In the genomic region with DNA sequence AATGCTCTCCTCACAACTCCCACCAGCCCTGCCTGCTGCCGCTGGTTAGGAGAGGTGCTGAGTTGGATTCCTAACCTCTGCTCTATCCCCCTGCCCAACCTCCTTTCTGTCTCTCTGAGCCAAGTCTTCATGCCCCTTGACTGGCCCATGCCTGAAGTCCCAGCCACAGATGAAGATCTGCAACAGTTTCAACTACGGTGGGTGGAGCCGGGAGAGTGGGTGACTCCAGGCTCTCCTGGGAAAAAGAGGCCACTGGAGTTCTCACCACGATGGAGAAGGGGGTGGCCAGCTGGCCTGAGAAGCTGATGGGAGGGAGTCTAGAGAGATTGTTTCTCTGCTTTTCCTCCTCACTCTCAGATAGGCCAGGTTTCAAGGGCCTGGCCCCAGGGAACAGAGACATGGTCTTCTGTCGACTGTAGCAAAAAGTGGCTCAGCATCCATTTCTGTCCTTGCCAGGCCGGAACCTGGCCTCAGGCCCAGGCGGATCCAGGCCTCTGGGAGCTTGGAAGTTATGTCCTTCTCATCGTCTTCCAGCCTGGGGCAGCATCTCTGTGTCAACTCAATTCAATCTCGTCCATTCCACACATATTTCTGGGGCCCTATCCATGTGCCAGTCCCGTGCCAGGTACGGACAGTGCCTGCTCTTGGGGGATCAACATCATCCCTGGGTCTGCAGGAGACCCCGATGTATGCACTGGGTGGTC, we compare ENCODE assay signal across 19 cellular contexts.
DNase-seq lines count a peak whose midpoint lies in the region; ATAC-seq and TF ChIP-seq lines count a peak whose summit lies in the region.
"Had no signal": no experiment of that assay in that cellular context is flagged by ENCODE, and none has a peak within 500 bp of the region (broad histone marks: within the 10 kb centered on the region; RNA-seq: fewer than 3 reads in every experiment).

No MANE protein-coding gene starts in this region.

- H3K4me3 ChIP-seq in AG04450 (ENCODE audit: low read depth, low read length): no peak overlapping the region
- H3K4me3 ChIP-seq in WERI-Rb-1 (ENCODE audit: low read depth, low read length): no peak overlapping the region
- H3K4me3 ChIP-seq: BLaER1 treated with 17β-estradiol and CSF1 and Interleukin-3, amounts not matched to agents 10 nM and 100 nM; GM23338; HAP-1; SJCRH30 had no signal

- H3K27ac ChIP-seq in AG04450 (ENCODE audit: low read depth, low read length) (peak overlapping the region; percentile 11), VCaP (peak overlapping the region; percentile 81), WERI-Rb-1 (no peak overlapping the region)
- H3K27ac ChIP-seq: BLaER1 treated with 17β-estradiol and CSF1 and Interleukin-3, amounts not matched to agents 10 nM and 100 nM; SJCRH30 had no signal

- no peaks in the 10 kb centered on the region for H3K36me3 ChIP-seq in WERI-Rb-1
- H3K36me3 ChIP-seq: BLaER1 treated with 17β-estradiol and CSF1 and Interleukin-3, amounts not matched to agents 10 nM and 100 nM; HAP-1; SJCRH30 had no signal

- POLR2A ChIA-PET in AG04450 (lab: Yijun Ruan, JAX): no interaction called here

- CTCF ChIA-PET in AG04450 (lab: Charles Lee): interaction anchor here (1.0 kb wide), 1 partner anchor 260 kb away, joined by 3 read pairs; no protein-coding TSS in a partner anchor

- DNase-seq in AG04450 (ENCODE audit: low read depth, low spot score) (no peak), mesenteric fat pad (ENCODE audit: low spot score) (peak; percentile 69), NCI-H1694 treated with DMSO at 0.1 percent for 48 hours (lab: John Stamatoyannopoulos, UW) (no peak), WERI-Rb-1 (no peak)
- DNase-seq in stimulated activated CD8-positive, alpha-beta memory T cell treated with anti-CD3 and anti-CD28 coated beads, Interleukin-4, amount 100 ng/mL, for 48 hours: peak; percentile 9
- DNase-seq: Calu3; CD8-positive, alpha-beta memory T cell; DMS153; KBM-7; NCI-H1105; NCI-H2171; NCI-H524; SJCRH30 had no signal

- H3K27me3 ChIP-seq in AG04450 (ENCODE audit: control insufficient read depth, insufficient read depth, low read length) (peaks cover 64% of the 10 kb centered on the region), WERI-Rb-1 (ENCODE audit: insufficient read depth, low read depth, severe bottlenecking) (no peaks in the 10 kb centered on the region)
- H3K27me3 ChIP-seq: BLaER1 treated with 17β-estradiol and CSF1 and Interleukin-3, amounts not matched to agents 10 nM and 100 nM had no signal

- TF ChIP-seq CTCF in AG04450 (IDR thresholded peaks at IDR 0.05; ENCODE audit: low read depth, low read length): no peak
- TF ChIP-seq CTCF in VCaP (conservative IDR thresholded peaks at IDR 0.05): no peak
- TF ChIP-seq CTCF in WERI-Rb-1 (IDR thresholded peaks at IDR 0.05; ENCODE audit: low read depth, low read length): no peak

- ATAC-seq in HG02763 (IDR thresholded peaks at IDR 0.05; ENCODE audit: unreplicated experiment): no peak
- ATAC-seq: Panc1 had no signal

- H3K9me3 ChIP-seq in AG04450 (ENCODE audit: control insufficient read depth, insufficient read depth, low read length) (no peaks in the 10 kb centered on the region; the same call in 1 of the 2 replicates), WERI-Rb-1 (ENCODE audit: severe bottlenecking) (no peaks in the 10 kb centered on the region)
- H3K9me3 ChIP-seq: BLaER1 treated with 17β-estradiol and CSF1 and Interleukin-3, amounts not matched to agents 10 nM and 100 nM; HAP-1; SJCRH30 had no signal

Comparison
In these comparisons a context has a peak if more than half of its experiments do, and no peak if none do; other contexts are left out.
1. DNase-seq: peak in mesenteric fat pad (single experiment) and stimulated activated CD8-positive, alpha-beta memory T cell treated with anti-CD3 and anti-CD28 coated beads, Interleukin-4, amount 100 ng/mL, for 48 hours (single experiment); none in AG04450 (single experiment), NCI-H1694 treated with DMSO at 0.1 percent for 48 hours (single experiment) and WERI-Rb-1 (single experiment).